Comparison of ENCODE assay signal across 8 cellular contexts in genomic region chr11:68270334-68271022, GRCh38. TPM values are rescaled to one million over a fixed set of nuclear protein-coding genes. Genes with fewer than 3 reads are reported as not detected.
DNase-seq lines count a peak whose midpoint lies in the region; ATAC-seq lines count a peak whose summit lies in the region.

No MANE protein-coding gene starts in this region.

- DNase-seq in T-helper 1 cell (no peak), NCI-H2081 treated with DMSO at 0.1 percent for 48 hours (lab: John Stamatoyannopoulos, UW) (no peak), activated gamma-delta T cell treated with Interleukin-2 at 50 U/mL for 16 hours (no peak)
- DNase-seq in activated naive CD8-positive, alpha-beta T cell treated with anti-CD3 and anti-CD28 coated beads, Interleukin-2, amount 10 ng/mL, durations not matched to agents 7 days and 5 days: no peak
- no peak for DNase-seq in effector memory CD4-positive, alpha-beta T cell

- peak overlapping the region; percentile 99 for H3K27ac Mint-ChIP-seq in T-helper 1 cell treated with Interleukin-12 subunit alpha and Interleukin-12 subunit beta and Interleukin-4 antibody, amounts not matched to agents 30 μg/mL and 1 μg/mL, for 36 hours
- peak overlapping the region; percentile 62 for H3K27ac Mint-ChIP-seq in activated naive CD8-positive, alpha-beta T cell treated with anti-CD3 and anti-CD28 coated beads, Interleukin-2, amount 10 ng/mL, durations not matched to agents 7 days and 5 days

- no peaks in the 10 kb centered on the region for H3K27me3 ChIP-seq in layer of hippocampus (ENCODE audit: control insufficient read depth, insufficient read depth, low read length)
- no peaks in the 10 kb centered on the region for H3K27me3 ChIP-seq in stomach smooth muscle (ENCODE audit: control insufficient read depth in 1 of 2, insufficient read depth in 2 of 2, low read length in 2 of 2)
- no peaks in the 10 kb centered on the region for H3K27me3 ChIP-seq in effector memory CD4-positive, alpha-beta T cell (replicated peaks; ENCODE audit: control insufficient read depth, insufficient read depth, low read length, poor library complexity, severe bottlenecking)

- H3K36me3 ChIP-seq in stomach smooth muscle (ENCODE audit: control insufficient read depth in 2 of 2, insufficient read depth in 2 of 2, low read length in 2 of 2): peaks cover 17 to 21% of the 10 kb centered on the region in 2 donors
- peaks cover 19% of the 10 kb centered on the region for H3K36me3 ChIP-seq in effector memory CD4-positive, alpha-beta T cell (ENCODE audit: control insufficient read depth, insufficient read depth, low read length)

- ATAC-seq in activated naive CD8-positive, alpha-beta T cell treated with anti-CD3 and anti-CD28 coated beads, Interleukin-2, amount 10 ng/mL, durations not matched to agents 7 days and 5 days (ENCODE audit: low read depth): no peak

- POLR2A ChIA-PET in activated naive CD8-positive, alpha-beta T cell treated with anti-CD3 and anti-CD28 coated beads, Interleukin-2, amount 10 ng/mL, durations not matched to agents 7 days and 5 days (lab: Charles Lee): interaction anchor here (0.6 to 2.3 kb wide), 4 partner anchors 13 to 583 kb away, joined by 3 to 7 read pairs (median 6); partner anchors contain the start of gene LRP5

- no peaks in the 10 kb centered on the region for H3K9me3 ChIP-seq in stomach smooth muscle (ENCODE audit: control insufficient read depth in 2 of 2, low read length in 2 of 2)
- H3K9me3 ChIP-seq in effector memory CD4-positive, alpha-beta T cell (ENCODE audit: control insufficient read depth, low read length): no peaks in the 10 kb centered on the region

- H3K4me3 ChIP-seq in stomach smooth muscle (ENCODE audit: low read length in 2 of 2): peak overlapping the region; percentile 68 to 93
- no peak overlapping the region for H3K4me3 ChIP-seq in effector memory CD4-positive, alpha-beta T cell (ENCODE audit: insufficient read depth, low read depth, low read length, poor library complexity, severe bottlenecking)

- peaks cover 4% of the 10 kb centered on the region for H3K36me3 Mint-ChIP-seq in T-helper 1 cell treated with Interleukin-12 subunit alpha and Interleukin-12 subunit beta and Interleukin-4 antibody, amounts not matched to agents 30 μg/mL and 1 μg/mL, for 36 hours (ENCODE audit: low read depth)
- peaks cover 14% of the 10 kb centered on the region for H3K36me3 Mint-ChIP-seq in activated naive CD8-positive, alpha-beta T cell treated with anti-CD3 and anti-CD28 coated beads, Interleukin-2, amount 10 ng/mL, durations not matched to agents 7 days and 5 days

- H3K9ac ChIP-seq in stomach smooth muscle (ENCODE audit: low read length in 2 of 2): peak overlapping the region; percentile 85 to 94

- peaks cover 19% of the 10 kb centered on the region for H3K4me1 ChIP-seq in stomach smooth muscle (ENCODE audit: control insufficient read depth, insufficient read depth, low read length)
- peaks cover 4% of the 10 kb centered on the region for H3K4me1 ChIP-seq in effector memory CD4-positive, alpha-beta T cell (ENCODE audit: control insufficient read depth, insufficient read depth, low read length, poor library complexity, severe bottlenecking)

- peaks cover 19% of the 10 kb centered on the region for H3K4me1 Mint-ChIP-seq in T-helper 1 cell treated with Interleukin-12 subunit alpha and Interleukin-12 subunit beta and Interleukin-4 antibody, amounts not matched to agents 30 μg/mL and 1 μg/mL, for 36 hours (ENCODE audit: low read depth)
- H3K4me1 Mint-ChIP-seq in activated naive CD8-positive, alpha-beta T cell treated with anti-CD3 and anti-CD28 coated beads, Interleukin-2, amount 10 ng/mL, durations not matched to agents 7 days and 5 days: peaks cover 37% of the 10 kb centered on the region

- H3K4me3 Mint-ChIP-seq in T-helper 1 cell treated with Interleukin-12 subunit alpha and Interleukin-12 subunit beta and Interleukin-4 antibody, amounts not matched to agents 30 μg/mL and 1 μg/mL, for 36 hours: peak overlapping the region; percentile 97
- H3K4me3 Mint-ChIP-seq in activated naive CD8-positive, alpha-beta T cell treated with anti-CD3 and anti-CD28 coated beads, Interleukin-2, amount 10 ng/mL, durations not matched to agents 7 days and 5 days: peak overlapping the region; percentile 98

- no peaks in the 10 kb centered on the region for H3K9me3 Mint-ChIP-seq in T-helper 1 cell treated with Interleukin-12 subunit alpha and Interleukin-12 subunit beta and Interleukin-4 antibody, amounts not matched to agents 30 μg/mL and 1 μg/mL, for 36 hours
- H3K9me3 Mint-ChIP-seq in activated naive CD8-positive, alpha-beta T cell treated with anti-CD3 and anti-CD28 coated beads, Interleukin-2, amount 10 ng/mL, durations not matched to agents 7 days and 5 days: no peaks in the 10 kb centered on the region

- H3K27ac ChIP-seq in layer of hippocampus (ENCODE audit: low read depth, low read length): peak overlapping the region; percentile 62
- no peak overlapping the region for H3K27ac ChIP-seq in stomach smooth muscle (ENCODE audit: low read length)
- no peak overlapping the region for H3K27ac ChIP-seq in effector memory CD4-positive, alpha-beta T cell (ENCODE audit: insufficient read depth, low read length, poor library complexity, severe bottlenecking)

- H3K27me3 Mint-ChIP-seq in T-helper 1 cell treated with Interleukin-12 subunit alpha and Interleukin-12 subunit beta and Interleukin-4 antibody, amounts not matched to agents 30 μg/mL and 1 μg/mL, for 36 hours (ENCODE audit: low read depth): no peaks in the 10 kb centered on the region
- no peaks in the 10 kb centered on the region for H3K27me3 Mint-ChIP-seq in activated naive CD8-positive, alpha-beta T cell treated with anti-CD3 and anti-CD28 coated beads, Interleukin-2, amount 10 ng/mL, durations not matched to agents 7 days and 5 days

RNA-seq across cellular contexts. Expression of gene C11orf24, which starts 1.3 kb away (rescaled TPM):
- total RNA-seq in activated naive CD8-positive, alpha-beta T cell treated with anti-CD3 and anti-CD28 coated beads, Interleukin-2, amount 10 ng/mL, durations not matched to agents 7 days and 5 days: 10 to 100 TPM; 23.1 to 23.5 TPM

RNA-seq across cellular contexts. Expression of gene LRP5, which starts 41.9 kb away (rescaled TPM):
- total RNA-seq in activated naive CD8-positive, alpha-beta T cell treated with anti-CD3 and anti-CD28 coated beads, Interleukin-2, amount 10 ng/mL, durations not matched to agents 7 days and 5 days: 10 to 100 TPM; 22.3 to 23.3 TPM

RNA-seq across cellular contexts. Expression of gene KMT5B, which starts 57.4 kb away (rescaled TPM):
- total RNA-seq in activated naive CD8-positive, alpha-beta T cell treated with anti-CD3 and anti-CD28 coated beads, Interleukin-2, amount 10 ng/mL, durations not matched to agents 7 days and 5 days: 10 to 100 TPM; 29.2 to 32.2 TPM
